1 cellular context compared by ENCODE assay signal in the genomic region with DNA sequence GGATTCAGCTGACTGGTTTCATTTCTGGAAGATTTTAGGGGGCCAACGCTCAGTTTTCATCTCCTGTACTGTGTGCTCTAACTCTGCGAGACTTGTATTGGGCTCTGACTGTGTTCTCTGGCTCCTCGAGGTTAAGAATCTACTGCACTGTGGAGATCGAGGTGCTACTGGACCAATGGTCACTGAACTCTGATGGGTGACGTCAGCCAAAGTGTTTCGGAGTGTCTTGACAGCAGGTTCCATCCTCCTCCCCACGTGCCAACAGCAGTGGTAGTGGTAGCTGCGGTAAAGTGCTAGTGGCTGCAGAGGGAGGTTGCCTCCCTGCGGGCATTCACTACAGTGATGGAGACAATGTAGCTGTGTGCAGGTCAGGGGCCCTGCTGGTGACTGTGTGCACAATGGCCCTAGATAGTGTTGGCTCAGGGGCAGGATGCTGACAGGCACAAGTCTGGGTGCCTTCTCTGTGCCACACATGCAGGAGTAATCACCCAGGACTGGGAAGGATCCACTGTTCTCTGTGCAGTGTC.
A peak's percentile ranks its signal among the peaks of the same experiment; 100 is the strongest.
TF ChIP-seq lines count a peak whose summit lies in the region.

No MANE protein-coding gene starts in this region.

TF ChIP-seq in HepG2, 621 proteins besides CTCF, POLR2A, EP300 and RAD21:
- TF ChIP-seq KLF11 (CRISPR knock-in tag; IDR thresholded peaks at IDR 0.05) (no peak), CREB1 (IDR thresholded peaks at IDR 0.05) (peak; percentile 88), CREB1 (CRISPR knock-in tag; IDR thresholded peaks at IDR 0.05) (no peak), ATF7 (IDR thresholded peaks at IDR 0.05) (peak; percentile 82), ATF7 (CRISPR knock-in tag; IDR thresholded peaks at IDR 0.05) (no peak)
TF ChIP-seq in HepG2: peak in this region for 2.
